8 cellular contexts compared by ENCODE assay signal in the genomic region with DNA sequence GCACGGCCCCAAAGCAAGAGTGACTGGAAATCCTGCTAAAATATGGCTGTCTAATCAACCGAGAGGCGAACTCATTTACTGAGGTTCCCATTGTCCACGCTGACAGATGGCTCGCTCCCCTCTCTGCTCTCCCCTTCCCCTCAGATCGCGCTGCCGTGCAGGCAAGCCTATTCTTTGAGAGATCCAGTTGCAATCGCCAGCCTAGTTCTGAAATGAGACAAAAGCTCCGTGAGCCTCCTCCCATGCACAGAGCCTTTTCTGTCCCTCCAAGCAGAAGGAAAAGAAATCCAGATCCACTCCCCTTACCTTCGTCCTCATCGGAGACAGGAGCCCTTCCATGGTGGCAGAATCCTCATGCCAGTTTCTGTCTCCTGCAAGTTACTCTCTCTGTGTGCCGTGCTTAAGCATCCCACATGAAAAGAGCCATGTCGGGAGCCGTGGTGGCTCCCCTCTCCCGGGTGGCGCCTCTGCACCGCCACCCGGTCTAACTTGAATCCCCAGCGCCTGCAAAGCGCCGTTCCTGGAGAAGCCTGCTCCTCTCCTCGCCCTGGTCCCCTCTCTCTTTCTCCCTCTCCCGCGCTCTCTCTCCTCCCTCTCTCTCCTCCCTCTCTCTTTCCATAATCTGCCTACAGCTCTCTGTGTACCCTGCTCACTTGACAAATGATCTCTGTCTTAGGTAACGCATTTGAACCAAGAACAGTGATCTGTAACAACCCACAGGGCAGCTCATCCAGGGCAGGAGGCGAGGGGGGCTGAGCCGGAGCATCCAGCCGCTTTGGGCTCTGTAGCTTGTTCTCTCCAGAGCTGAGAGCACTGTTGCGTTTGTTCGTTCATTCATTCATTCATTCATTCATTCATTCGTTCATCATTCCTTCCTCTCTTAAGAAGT.
DNase-seq lines count a peak whose midpoint lies in the region; ATAC-seq and TF ChIP-seq lines count a peak whose summit lies in the region.

No MANE protein-coding gene starts in this region.

- peak; percentile 9 for DNase-seq in stimulated activated CD4-positive, alpha-beta T cell treated with anti-CD3 and anti-CD28 coated beads, Interleukin-4, amount 100 ng/mL, for 24 hours
- DNase-seq in stimulated activated CD4-positive, alpha-beta T cell treated with anti-CD3 and anti-CD28 coated beads, Interleukin-4, amount 100 ng/mL, for 4 hours = no peak
- peak; percentile 29 for DNase-seq in fibroblast of peridontal ligament (ENCODE audit: extremely low read depth)
- DNase-seq in nucleus accumbens (lab: John Stamatoyannopoulos, UW) = peak in 40 of 56 donors; percentile 3 to 74 (median 44)
- DNase-seq in GF-D8 (lab: John Stamatoyannopoulos, UW) = no peak
- no peak for DNase-seq in cortex of kidney (lab: John Stamatoyannopoulos, UW)

- TF ChIP-seq CTCF in VCaP (conservative IDR thresholded peaks at IDR 0.05) = no peak

- no peak for ATAC-seq in HG02973 (IDR thresholded peaks at IDR 0.05; ENCODE audit: unreplicated experiment)

- peak overlapping the region; percentile 75 for H3K27ac ChIP-seq in VCaP

Comparison
In these comparisons a context has a peak if more than half of its experiments do, and no peak if none do; other contexts are left out.
1. DNase-seq: peak in stimulated activated CD4-positive, alpha-beta T cell treated with anti-CD3 and anti-CD28 coated beads, Interleukin-4, amount 100 ng/mL, for 24 hours (single experiment), fibroblast of peridontal ligament (single experiment) and nucleus accumbens (40 of 56); none in stimulated activated CD4-positive, alpha-beta T cell treated with anti-CD3 and anti-CD28 coated beads, Interleukin-4, amount 100 ng/mL, for 4 hours (0 of 2), GF-D8 (single experiment) and cortex of kidney (single experiment).